Comparison of ENCODE assay signal across 1 cellular context in the genomic region with DNA sequence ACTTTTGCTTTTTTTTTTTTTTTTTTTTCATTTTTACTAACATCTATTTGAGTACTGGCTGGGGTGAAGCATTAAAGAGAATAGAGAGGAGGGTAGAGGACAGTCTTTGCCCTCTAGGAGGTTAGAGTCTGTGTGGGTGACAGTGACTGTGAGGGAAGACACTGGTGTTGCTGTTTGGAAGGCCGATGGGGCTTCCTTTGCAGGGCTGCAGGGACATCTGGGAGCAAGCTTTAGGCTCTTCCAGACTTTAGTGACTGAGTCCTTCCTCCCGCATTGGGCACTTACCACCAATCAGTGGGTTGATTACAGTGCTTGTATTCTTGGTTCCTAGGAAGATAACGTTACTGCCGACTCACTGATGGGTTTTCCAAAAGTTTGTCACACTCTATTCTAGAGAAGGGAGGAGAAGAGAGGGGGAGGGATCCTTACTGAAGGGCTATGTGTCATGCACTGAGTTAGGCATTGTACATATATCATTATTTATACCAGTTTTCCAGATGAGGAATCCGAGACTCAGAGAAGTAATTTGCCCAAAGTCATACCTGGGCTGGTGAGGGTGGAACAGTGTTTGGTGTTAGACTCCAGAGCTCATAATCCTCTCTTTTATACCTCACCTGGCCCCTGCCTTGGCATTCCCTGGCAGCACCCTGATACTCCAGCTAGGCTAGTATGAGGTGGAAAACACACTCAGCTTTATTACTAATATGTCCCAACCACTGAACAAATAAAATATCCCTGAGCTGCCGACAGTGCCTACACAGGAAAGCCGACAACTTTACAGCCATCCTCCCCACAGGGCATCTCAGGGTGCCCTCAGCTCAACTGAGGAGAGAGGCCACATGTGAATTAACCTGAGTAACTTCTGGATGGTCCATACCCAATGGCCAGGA.
TF ChIP-seq lines count a peak whose summit lies in the region.

No MANE protein-coding gene starts in this region.

TF ChIP-seq in HepG2, 621 proteins besides CTCF, POLR2A, EP300 and RAD21:
- TF ChIP-seq ADNP (CRISPR knock-in tag; IDR thresholded peaks at IDR 0.05) (no peak), CHD2 (IDR thresholded peaks at IDR 0.05; ENCODE audit: low read depth, low read length) (no peak), FOSL2 (CRISPR knock-in tag; IDR thresholded peaks at IDR 0.05) (no peak), MXI1 (IDR thresholded peaks at IDR 0.05; ENCODE audit: borderline replicate concordance, low read depth, low read length) (no peak), ZMYM2 (CRISPR knock-in tag; IDR thresholded peaks at IDR 0.05) (no peak), REPIN1 (CRISPR knock-in tag; IDR thresholded peaks at IDR 0.05; ENCODE audit: borderline replicate concordance, low read depth) (no peak), MIER2 (CRISPR knock-in tag; IDR thresholded peaks at IDR 0.05) (no peak), AGO1 (IDR thresholded peaks at IDR 0.05; ENCODE audit: low read depth, low read length, poor library complexity, severe bottlenecking) (no peak), ZNF619 (CRISPR knock-in tag; IDR thresholded peaks at IDR 0.05) (no peak)
- TF ChIP-seq, protein P1, sequence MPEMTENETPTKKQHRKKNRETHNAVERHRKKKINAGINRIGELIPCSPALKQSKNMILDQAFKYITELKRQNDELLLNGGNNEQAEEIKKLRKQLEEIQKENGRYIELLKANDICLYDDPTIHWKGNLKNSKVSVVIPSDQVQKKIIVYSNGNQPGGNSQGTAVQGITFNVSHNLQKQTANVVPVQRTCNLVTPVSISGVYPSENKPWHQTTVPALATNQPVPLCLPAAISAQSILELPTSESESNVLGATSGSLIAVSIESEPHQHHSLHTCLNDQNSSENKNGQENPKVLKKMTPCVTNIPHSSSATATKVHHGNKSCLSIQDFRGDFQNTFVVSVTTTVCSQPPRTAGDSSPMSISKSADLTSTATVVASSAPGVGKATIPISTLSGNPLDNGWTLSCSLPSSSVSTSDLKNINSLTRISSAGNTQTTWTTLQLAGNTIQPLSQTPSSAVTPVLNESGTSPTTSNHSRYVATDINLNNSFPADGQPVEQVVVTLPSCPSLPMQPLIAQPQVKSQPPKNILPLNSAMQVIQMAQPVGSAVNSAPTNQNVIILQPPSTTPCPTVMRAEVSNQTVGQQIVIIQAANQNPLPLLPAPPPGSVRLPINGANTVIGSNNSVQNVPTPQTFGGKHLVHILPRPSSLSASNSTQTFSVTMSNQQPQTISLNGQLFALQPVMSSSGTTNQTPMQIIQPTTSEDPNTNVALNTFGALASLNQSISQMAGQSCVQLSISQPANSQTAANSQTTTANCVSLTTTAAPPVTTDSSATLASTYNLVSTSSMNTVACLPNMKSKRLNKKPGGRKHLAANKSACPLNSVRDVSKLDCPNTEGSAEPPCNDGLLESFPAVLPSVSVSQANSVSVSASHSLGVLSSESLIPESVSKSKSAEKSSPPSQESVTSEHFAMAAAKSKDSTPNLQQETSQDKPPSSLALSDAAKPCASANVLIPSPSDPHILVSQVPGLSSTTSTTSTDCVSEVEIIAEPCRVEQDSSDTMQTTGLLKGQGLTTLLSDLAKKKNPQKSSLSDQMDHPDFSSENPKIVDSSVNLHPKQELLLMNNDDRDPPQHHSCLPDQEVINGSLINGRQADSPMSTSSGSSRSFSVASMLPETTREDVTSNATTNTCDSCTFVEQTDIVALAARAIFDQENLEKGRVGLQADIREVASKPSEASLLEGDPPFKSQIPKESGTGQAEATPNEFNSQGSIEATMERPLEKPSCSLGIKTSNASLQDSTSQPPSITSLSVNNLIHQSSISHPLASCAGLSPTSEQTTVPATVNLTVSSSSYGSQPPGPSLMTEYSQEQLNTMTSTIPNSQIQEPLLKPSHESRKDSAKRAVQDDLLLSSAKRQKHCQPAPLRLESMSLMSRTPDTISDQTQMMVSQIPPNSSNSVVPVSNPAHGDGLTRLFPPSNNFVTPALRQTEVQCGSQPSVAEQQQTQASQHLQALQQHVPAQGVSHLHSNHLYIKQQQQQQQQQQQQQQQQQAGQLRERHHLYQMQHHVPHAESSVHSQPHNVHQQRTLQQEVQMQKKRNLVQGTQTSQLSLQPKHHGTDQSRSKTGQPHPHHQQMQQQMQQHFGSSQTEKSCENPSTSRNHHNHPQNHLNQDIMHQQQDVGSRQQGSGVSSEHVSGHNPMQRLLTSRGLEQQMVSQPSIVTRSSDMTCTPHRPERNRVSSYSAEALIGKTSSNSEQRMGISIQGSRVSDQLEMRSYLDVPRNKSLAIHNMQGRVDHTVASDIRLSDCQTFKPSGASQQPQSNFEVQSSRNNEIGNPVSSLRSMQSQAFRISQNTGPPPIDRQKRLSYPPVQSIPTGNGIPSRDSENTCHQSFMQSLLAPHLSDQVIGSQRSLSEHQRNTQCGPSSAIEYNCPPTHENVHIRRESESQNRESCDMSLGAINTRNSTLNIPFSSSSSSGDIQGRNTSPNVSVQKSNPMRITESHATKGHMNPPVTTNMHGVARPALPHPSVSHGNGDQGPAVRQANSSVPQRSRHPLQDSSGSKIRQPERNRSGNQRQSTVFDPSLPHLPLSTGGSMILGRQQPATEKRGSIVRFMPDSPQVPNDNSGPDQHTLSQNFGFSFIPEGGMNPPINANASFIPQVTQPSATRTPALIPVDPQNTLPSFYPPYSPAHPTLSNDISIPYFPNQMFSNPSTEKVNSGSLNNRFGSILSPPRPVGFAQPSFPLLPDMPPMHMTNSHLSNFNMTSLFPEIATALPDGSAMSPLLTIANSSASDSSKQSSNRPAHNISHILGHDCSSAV (CRISPR knock-in tag; IDR thresholded peaks at IDR 0.05; ENCODE audit: borderline replicate concordance) = no peak
- TF ChIP-seq, protein P2, sequence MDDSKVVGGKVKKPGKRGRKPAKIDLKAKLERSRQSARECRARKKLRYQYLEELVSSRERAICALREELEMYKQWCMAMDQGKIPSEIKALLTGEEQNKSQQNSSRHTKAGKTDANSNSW (CRISPR knock-in tag; IDR thresholded peaks at IDR 0.05; ENCODE audit: borderline replicate concordance) = no peak
- TF ChIP-seq, protein P3, sequence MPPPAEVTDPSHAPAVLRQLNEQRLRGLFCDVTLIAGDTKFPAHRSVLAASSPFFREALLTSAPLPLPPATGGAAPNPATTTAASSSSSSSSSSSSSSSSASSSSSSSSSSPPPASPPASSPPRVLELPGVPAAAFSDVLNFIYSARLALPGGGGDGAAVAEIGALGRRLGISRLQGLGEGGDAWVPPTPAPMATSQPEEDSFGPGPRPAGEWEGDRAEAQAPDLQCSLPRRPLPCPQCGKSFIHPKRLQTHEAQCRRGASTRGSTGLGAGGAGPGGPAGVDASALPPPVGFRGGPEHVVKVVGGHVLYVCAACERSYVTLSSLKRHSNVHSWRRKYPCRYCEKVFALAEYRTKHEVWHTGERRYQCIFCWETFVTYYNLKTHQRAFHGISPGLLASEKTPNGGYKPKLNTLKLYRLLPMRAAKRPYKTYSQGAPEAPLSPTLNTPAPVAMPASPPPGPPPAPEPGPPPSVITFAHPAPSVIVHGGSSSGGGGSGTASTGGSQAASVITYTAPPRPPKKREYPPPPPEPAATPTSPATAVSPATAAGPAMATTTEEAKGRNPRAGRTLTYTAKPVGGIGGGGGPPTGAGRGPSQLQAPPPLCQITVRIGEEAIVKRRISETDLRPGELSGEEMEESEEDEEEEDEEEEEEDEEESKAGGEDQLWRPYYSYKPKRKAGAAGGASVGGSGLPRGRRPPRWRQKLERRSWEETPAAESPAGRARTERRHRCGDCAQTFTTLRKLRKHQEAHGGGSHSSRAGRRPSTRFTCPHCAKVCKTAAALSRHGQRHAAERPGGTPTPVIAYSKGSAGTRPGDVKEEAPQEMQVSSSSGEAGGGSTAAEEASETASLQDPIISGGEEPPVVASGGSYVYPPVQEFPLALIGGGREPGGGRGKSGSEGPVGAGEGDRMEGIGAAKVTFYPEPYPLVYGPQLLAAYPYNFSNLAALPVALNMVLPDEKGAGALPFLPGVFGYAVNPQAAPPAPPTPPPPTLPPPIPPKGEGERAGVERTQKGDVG (CRISPR knock-in tag; IDR thresholded peaks at IDR 0.05; ENCODE audit: borderline replicate concordance) = no peak
- TF ChIP-seq, protein P4, sequence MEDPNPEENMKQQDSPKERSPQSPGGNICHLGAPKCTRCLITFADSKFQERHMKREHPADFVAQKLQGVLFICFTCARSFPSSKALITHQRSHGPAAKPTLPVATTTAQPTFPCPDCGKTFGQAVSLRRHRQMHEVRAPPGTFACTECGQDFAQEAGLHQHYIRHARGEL (CRISPR knock-in tag; IDR thresholded peaks at IDR 0.05) = no peak
